14 cellular contexts compared by ENCODE assay signal in the genomic region with DNA sequence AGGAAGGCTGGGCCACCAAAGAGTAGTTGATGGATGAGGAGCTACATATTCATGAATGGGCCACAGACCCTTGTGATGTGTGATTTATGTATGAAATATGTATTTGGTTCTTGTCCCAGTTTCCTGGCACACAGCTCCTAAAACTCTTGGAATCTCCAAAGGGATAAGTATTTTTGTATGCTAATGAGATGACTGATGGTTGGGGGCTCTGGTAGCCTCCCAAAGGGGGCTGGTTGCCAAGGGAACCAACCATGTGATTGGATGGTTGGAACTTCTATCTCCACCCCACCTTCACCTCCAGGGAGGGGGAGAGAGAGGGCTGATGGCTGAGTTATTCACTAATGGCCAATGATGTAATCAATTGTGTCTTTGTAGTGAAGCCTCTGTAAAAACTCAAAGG.
A peak's percentile ranks its signal among the peaks of the same experiment; 100 is the strongest.
DNase-seq lines count a peak whose midpoint lies in the region; ATAC-seq and TF ChIP-seq lines count a peak whose summit lies in the region.
"Had no signal": no experiment of that assay in that cellular context is flagged by ENCODE, and none has a peak within 500 bp of the region (broad histone marks: within the 10 kb centered on the region; RNA-seq: fewer than 3 reads in every experiment).

No MANE protein-coding gene starts in this region.

- no peaks in the 10 kb centered on the region for H3K9me3 Mint-ChIP-seq in glutamatergic neuron (ENCODE audit: unreplicated experiment)
- no peaks in the 10 kb centered on the region for H3K9me3 Mint-ChIP-seq in stimulated activated naive B cell treated with anti-CD40 and anti-IgM and Interleukin-4, amounts not matched to agents 10 μg/mL and 1 μg/mL and 100 μg/mL, for 72 hours
- H3K9me3 Mint-ChIP-seq: CD8-positive, alpha-beta memory T cell had no signal

- H3K27ac Mint-ChIP-seq in glutamatergic neuron (ENCODE audit: unreplicated experiment) = no peak overlapping the region
- H3K27ac Mint-ChIP-seq in stimulated activated naive B cell treated with anti-CD40 and anti-IgM and Interleukin-4, amounts not matched to agents 10 μg/mL and 1 μg/mL and 100 μg/mL, for 72 hours = no peak overlapping the region

- DNase-seq in HCEC 1CT = peak; percentile 43
- peak; percentile 30 for DNase-seq in astrocyte of the hippocampus (ENCODE audit: low read depth, low spot score)
- DNase-seq in glutamatergic neuron = peak; percentile 21
- DNase-seq in MV-4-11 (lab: John Stamatoyannopoulos, UW) = no peak
- no peak for DNase-seq in stimulated activated CD4-positive, alpha-beta T cell treated with anti-CD3 and anti-CD28 coated beads, Interleukin-2, amount 100 ng/mL, for 24 hours
- DNase-seq in stimulated activated naive B cell treated with anti-CD40 and anti-IgM and Interleukin-4, amounts not matched to agents 10 μg/mL and 1 μg/mL and 100 μg/mL, for 72 hours = no peak
- DNase-seq: AML-193; Caco-2; CD8-positive, alpha-beta memory T cell; DND-41; KBM-7 had no signal

- H3K4me3 Mint-ChIP-seq in glutamatergic neuron (ENCODE audit: unreplicated experiment) = no peak overlapping the region
- no peak overlapping the region for H3K4me3 Mint-ChIP-seq in stimulated activated naive B cell treated with anti-CD40 and anti-IgM and Interleukin-4, amounts not matched to agents 10 μg/mL and 1 μg/mL and 100 μg/mL, for 72 hours
- H3K4me3 Mint-ChIP-seq: CD8-positive, alpha-beta memory T cell had no signal

- no peak for ATAC-seq in stimulated activated naive B cell treated with anti-CD40 and anti-IgM and Interleukin-4, amounts not matched to agents 10 μg/mL and 1 μg/mL and 100 μg/mL, for 72 hours (replicated peaks)
- no peak for ATAC-seq in HG03460 (IDR thresholded peaks at IDR 0.05; ENCODE audit: unreplicated experiment)
- ATAC-seq: GM12878, HCT116 had no signal

- no peaks in the 10 kb centered on the region for H3K27me3 Mint-ChIP-seq in glutamatergic neuron (ENCODE audit: unreplicated experiment)
- peaks cover 1 to 2% of the 10 kb centered on the region in 2 donors for H3K27me3 Mint-ChIP-seq in stimulated activated naive B cell treated with anti-CD40 and anti-IgM and Interleukin-4, amounts not matched to agents 10 μg/mL and 1 μg/mL and 100 μg/mL, for 72 hours

- H3K4me1 Mint-ChIP-seq in glutamatergic neuron (ENCODE audit: low read depth, unreplicated experiment) = peaks cover 11% of the 10 kb centered on the region
- H3K4me1 Mint-ChIP-seq in stimulated activated naive B cell treated with anti-CD40 and anti-IgM and Interleukin-4, amounts not matched to agents 10 μg/mL and 1 μg/mL and 100 μg/mL, for 72 hours = peaks cover 11 to 28% of the 10 kb centered on the region in 2 donors

- H3K36me3 Mint-ChIP-seq in glutamatergic neuron (ENCODE audit: unreplicated experiment) = no peaks in the 10 kb centered on the region
- no peaks in the 10 kb centered on the region for H3K36me3 Mint-ChIP-seq in stimulated activated naive B cell treated with anti-CD40 and anti-IgM and Interleukin-4, amounts not matched to agents 10 μg/mL and 1 μg/mL and 100 μg/mL, for 72 hours
- H3K36me3 Mint-ChIP-seq: CD8-positive, alpha-beta memory T cell had no signal

- no peak for TF ChIP-seq CTCF in glutamatergic neuron (IDR thresholded peaks at IDR 0.05; ENCODE audit: partially characterized antibody, unreplicated experiment)

Comparison
In these comparisons a context has a peak if more than half of its experiments do, and no peak if none do; other contexts are left out.
1. DNase-seq: peak in HCEC 1CT (single experiment), astrocyte of the hippocampus (single experiment) and glutamatergic neuron (single experiment); none in MV-4-11 (single experiment), stimulated activated CD4-positive, alpha-beta T cell treated with anti-CD3 and anti-CD28 coated beads, Interleukin-2, amount 100 ng/mL, for 24 hours (0 of 2) and stimulated activated naive B cell treated with anti-CD40 and anti-IgM and Interleukin-4, amounts not matched to agents 10 μg/mL and 1 μg/mL and 100 μg/mL, for 72 hours (single experiment).